11 cellular contexts compared by ENCODE assay signal in genomic region chr19:13959962-13960862, GRCh38. TPM values are rescaled to one million over a fixed set of nuclear protein-coding genes. Genes with fewer than 3 reads are reported as not detected.
DNase-seq lines count a peak whose midpoint lies in the region; ATAC-seq, FAIRE-seq and TF ChIP-seq lines count a peak whose summit lies in the region.
"Had no signal": no experiment of that assay in that cellular context is flagged by ENCODE, and none has a peak within 500 bp of the region (broad histone marks: within the 10 kb centered on the region; RNA-seq: fewer than 3 reads in every experiment).

No MANE protein-coding gene starts in this region.

- POLR2A ChIA-PET in AG04449 (lab: Yijun Ruan, JAX), result no interaction called here
- POLR2A ChIA-PET in activated CD8-positive, alpha-beta T cell treated with anti-CD3 and anti-CD28 coated beads for 36 hours (lab: Charles Lee), result interaction anchor here (1.6 to 1.7 kb wide), 2 partner anchors 19 to 45 kb away, joined by 5 read pairs; partner anchors contain the start of gene RFX1

- H3K4me3 ChIP-seq in AG04449 (ENCODE audit: low read depth, low read length), result no peak overlapping the region
- no peak overlapping the region for H3K4me3 ChIP-seq in kidney (ENCODE audit: low read length in 2 of 2)
- H3K4me3 ChIP-seq in suprapubic skin, result no peak overlapping the region

- TF ChIP-seq EP300 in suprapubic skin (IDR thresholded peaks at IDR 0.05), result no peak

- H3K36me3 Mint-ChIP-seq in activated CD8-positive, alpha-beta T cell treated with anti-CD3 and anti-CD28 coated beads for 36 hours (ENCODE audit: low read depth), result peaks cover 11% of the 10 kb centered on the region

- H3K9me3 Mint-ChIP-seq in activated CD8-positive, alpha-beta T cell treated with anti-CD3 and anti-CD28 coated beads for 36 hours, result no peaks in the 10 kb centered on the region

- no peak overlapping the region for H3K9ac ChIP-seq in kidney (ENCODE audit: low read length in 2 of 2)

- H3K27ac ChIP-seq in kidney (ENCODE audit: low read depth in 2 of 2, low read length in 2 of 2) (no peak overlapping the region), suprapubic skin (no peak overlapping the region)

- H3K9me3 ChIP-seq in kidney (ENCODE audit: control insufficient read depth in 1 of 2, low read length in 2 of 2) (no peaks in the 10 kb centered on the region), suprapubic skin (no peaks in the 10 kb centered on the region)

- ATAC-seq in activated CD8-positive, alpha-beta T cell treated with anti-CD3 and anti-CD28 coated beads for 36 hours, result peak; percentile 53
- no peak for ATAC-seq in HG03460 (IDR thresholded peaks at IDR 0.05; ENCODE audit: unreplicated experiment)

- no peaks in the 10 kb centered on the region for H3K4me1 ChIP-seq in kidney (ENCODE audit: control insufficient read depth in 1 of 2, insufficient read depth in 1 of 2, low read depth in 1 of 2, low read length in 2 of 2)
- peaks cover 5% of the 10 kb centered on the region for H3K4me1 ChIP-seq in suprapubic skin

- in situ Hi-C loops in G401 (cut with HindIII; ENCODE audit: low sequenced_read_pairs), result no loop called here

- intact Hi-C loops in activated CD8-positive, alpha-beta T cell treated with anti-CD3 and anti-CD28 coated beads for 36 hours (cut with micrococcal nuclease), result no loop called here
- intact Hi-C loops in kidney (cut with DNase I), result no loop called here

- DNase-seq in AG04449 (ENCODE audit: low read depth, low spot score) (no peak), GM12891 (ENCODE audit: insufficient read length, low spot score) (peak; percentile 64), kidney (peak; percentile 73), suprapubic skin (ENCODE audit: low spot score in 2 of 2) (no peak), frontal cortex (ENCODE audit: low spot score in 2 of 2) (no peak), G401 (ENCODE audit: low spot score) (no peak)
- peak; percentile 43 for DNase-seq in activated CD8-positive, alpha-beta T cell treated with anti-CD3 and anti-CD28 coated beads for 36 hours
- DNase-seq: NCI-H1694 treated with DMSO at 0.1 percent for 48 hours had no signal

- 20% methylated on average over 1 of the region's 27 CpGs for WGBS in suprapubic skin

- no peaks in the 10 kb centered on the region for H3K4me1 Mint-ChIP-seq in activated CD8-positive, alpha-beta T cell treated with anti-CD3 and anti-CD28 coated beads for 36 hours (ENCODE audit: low read depth)

- FAIRE-seq in GM12891 (lab: Jason Lieb, UNC), result no peak
- no peak for FAIRE-seq in kidney (lab: Jason Lieb, UNC)
- no peak for FAIRE-seq in frontal cortex (lab: Jason Lieb, UNC)
- FAIRE-seq: G401.6, TTC549 had no signal

- H3K36me3 ChIP-seq in kidney (ENCODE audit: control insufficient read depth in 1 of 2, insufficient read depth in 2 of 2, low read length in 2 of 2), result peaks cover 8 to 25% of the 10 kb centered on the region in 2 donors
- peaks cover 81% of the 10 kb centered on the region for H3K36me3 ChIP-seq in suprapubic skin

- TF ChIP-seq POLR2A in GM12891 (IDR thresholded peaks at IDR 0.05; ENCODE audit: low read depth, low read length), result no peak
- no peak for TF ChIP-seq POLR2A in suprapubic skin (IDR thresholded peaks at IDR 0.05)

- CTCF ChIA-PET in AG04449 (lab: Yijun Ruan, JAX), result interaction anchor here (0.6 to 0.9 kb wide), 2 partner anchors 13 to 16 kb away, joined by 3 to 4 read pairs; no protein-coding TSS in a partner anchor
- CTCF ChIA-PET in activated CD8-positive, alpha-beta T cell treated with anti-CD3 and anti-CD28 coated beads for 36 hours (lab: Charles Lee), result interaction anchor here (1.1 to 1.6 kb wide), 2 partner anchors 8 to 72 kb away, joined by 3 to 5 read pairs; partner anchors contain the start of gene IL27RA

- H3K27ac Mint-ChIP-seq in activated CD8-positive, alpha-beta T cell treated with anti-CD3 and anti-CD28 coated beads for 36 hours, result no peak overlapping the region

- TF ChIP-seq CTCF in AG04449 (IDR thresholded peaks at IDR 0.05; ENCODE audit: insufficient read depth, low read length, missing control alignments) (peak; percentile 22), kidney (IDR thresholded peaks at IDR 0.05; ENCODE audit: borderline replicate concordance, extremely low read depth, insufficient read depth) (peak; percentile 27), suprapubic skin (IDR thresholded peaks at IDR 0.05) (no peak)
- peak; percentile 42 for TF ChIP-seq CTCF in activated CD8-positive, alpha-beta T cell treated with anti-CD3 and anti-CD28 coated beads for 36 hours (IDR thresholded peaks at IDR 0.05)

- no peak overlapping the region for H3K4me3 Mint-ChIP-seq in activated CD8-positive, alpha-beta T cell treated with anti-CD3 and anti-CD28 coated beads for 36 hours

- H3K27me3 ChIP-seq in suprapubic skin, result no peaks in the 10 kb centered on the region

- no peaks in the 10 kb centered on the region for H3K27me3 Mint-ChIP-seq in activated CD8-positive, alpha-beta T cell treated with anti-CD3 and anti-CD28 coated beads for 36 hours

TF ChIP-seq in GM12891, 5 proteins besides CTCF, POLR2A, EP300 and RAD21:
- TF ChIP-seq POLR2AphosphoS5 (IDR thresholded peaks at IDR 0.05; ENCODE audit: low read depth, low read length) (no peak), SPI1 (IDR thresholded peaks at IDR 0.05; ENCODE audit: low read depth, low read length) (no peak), POU2F2 (IDR thresholded peaks at IDR 0.05; ENCODE audit: low read depth, low read length) (no peak), TAF1 (IDR thresholded peaks at IDR 0.05; ENCODE audit: low read depth, low read length) (no peak), PAX5 (IDR thresholded peaks at IDR 0.05; ENCODE audit: insufficient read depth, low read length, severe bottlenecking) (no peak)

RNA-seq across cellular contexts. Expression of gene DCAF15, which starts 7.9 kb away (rescaled TPM):
- 30.0 TPM for polyA plus RNA-seq in GM12891 (2012; ENCODE audit: low read depth, missing spikeins)
- total RNA-seq in activated CD8-positive, alpha-beta T cell treated with anti-CD3 and anti-CD28 coated beads for 36 hours, result 10 to 100 TPM; 51.3 to 51.9 TPM
- total RNA-seq in kidney, result 35.5 TPM
- polyA plus RNA-seq in kidney (ENCODE audit: insufficient read depth, low read depth, low replicate concordance), result 21.9 TPM
- 10 to 100 TPM; 38.3 to 52.3 (median 46.2) TPM for total RNA-seq in suprapubic skin
- total RNA-seq in frontal cortex, result 13.0 TPM
- 33.2 and 38.2 TPM in 2 replicates for total RNA-seq in G401 (2014; rRNA removed; shearing (Covaris generic))

RNA-seq across cellular contexts. Expression of gene PODNL1, which starts 22.0 kb away (rescaled TPM):
- 0.08 TPM for polyA plus RNA-seq in GM12891 (2012; ENCODE audit: low read depth, missing spikeins)
- total RNA-seq in activated CD8-positive, alpha-beta T cell treated with anti-CD3 and anti-CD28 coated beads for 36 hours, result not detected
- total RNA-seq in kidney (3.0 TPM), suprapubic skin (10 to 100 TPM in 1 of 4 donors, 1 to 10 TPM in 3; 2.3 to 10.6 (median 5.7) TPM), frontal cortex (0.41 TPM)
- not detected for polyA plus RNA-seq in kidney (ENCODE audit: insufficient read depth, low read depth, low replicate concordance)
- total RNA-seq in G401 (2014; rRNA removed; shearing (Covaris generic)), result 0.92 TPM in 1 of 2 replicates, not detected in the other

RNA-seq across cellular contexts. Expression of gene RFX1, which starts 45.9 kb away (rescaled TPM):
- polyA plus RNA-seq in GM12891 (2012; ENCODE audit: low read depth, missing spikeins), result 3.4 TPM
- total RNA-seq in activated CD8-positive, alpha-beta T cell treated with anti-CD3 and anti-CD28 coated beads for 36 hours, result 10 to 100 TPM; 13.3 to 14.1 TPM
- total RNA-seq in kidney, result 17.9 TPM
- polyA plus RNA-seq in kidney (ENCODE audit: insufficient read depth, low read depth, low replicate concordance), result 5.2 TPM
- 10 to 100 TPM in 2 of 4 donors, 1 to 10 TPM in 2; 6.8 to 13.2 (median 10.1) TPM for total RNA-seq in suprapubic skin
- 1.2 TPM for total RNA-seq in frontal cortex
- 1.8 and 6.0 TPM in 2 replicates for total RNA-seq in G401 (2014; rRNA removed; shearing (Covaris generic))

RNA-seq across cellular contexts. Expression of gene CC2D1A, which starts 54.2 kb away (rescaled TPM):
- 11.5 TPM for polyA plus RNA-seq in GM12891 (2012; ENCODE audit: low read depth, missing spikeins)
- 10 to 100 TPM; 22.4 to 23.8 TPM for total RNA-seq in activated CD8-positive, alpha-beta T cell treated with anti-CD3 and anti-CD28 coated beads for 36 hours
- total RNA-seq in kidney (36.9 TPM), suprapubic skin (10 to 100 TPM; 48.0 to 94.9 (median 66.7) TPM), frontal cortex (10.2 TPM)
- 28.8 TPM for polyA plus RNA-seq in kidney (ENCODE audit: insufficient read depth, low read depth, low replicate concordance)
- total RNA-seq in G401 (2014; rRNA removed; shearing (Covaris generic)), result 11.9 and 17.5 TPM in 2 replicates

RNA-seq across cellular contexts. Expression of gene BRME1, which starts 54.3 kb away (rescaled TPM):
- polyA plus RNA-seq in GM12891 (2012; ENCODE audit: low read depth, missing spikeins), result 0.56 TPM
- 1 to 10 TPM; 3.6 to 5.2 TPM for total RNA-seq in activated CD8-positive, alpha-beta T cell treated with anti-CD3 and anti-CD28 coated beads for 36 hours
- total RNA-seq in kidney (1.8 TPM), suprapubic skin (10 to 100 TPM in 2 of 4 donors, 1 to 10 TPM in 2; 7.6 to 23.0 (median 9.9) TPM), frontal cortex (13.0 TPM)
- polyA plus RNA-seq in kidney (ENCODE audit: insufficient read depth, low read depth, low replicate concordance), result 1.5 TPM
- 2.9 and 6.6 TPM in 2 replicates for total RNA-seq in G401 (2014; rRNA removed; shearing (Covaris generic))

Comparison
In these comparisons a context has a peak if more than half of its experiments do, and no peak if none do; other contexts are left out.
1. DNase-seq: peak in GM12891 (single experiment), activated CD8-positive, alpha-beta T cell treated with anti-CD3 and anti-CD28 coated beads for 36 hours (single experiment) and kidney (single experiment); none in AG04449 (single experiment), suprapubic skin (0 of 2), frontal cortex (0 of 2) and G401 (single experiment).
2. CTCF ChIP-seq: peak in AG04449 (single experiment), activated CD8-positive, alpha-beta T cell treated with anti-CD3 and anti-CD28 coated beads for 36 hours (single experiment) and kidney (single experiment); none in suprapubic skin (0 of 2).